Comparison of ENCODE assay signal across 8 cellular contexts in the genomic region with DNA sequence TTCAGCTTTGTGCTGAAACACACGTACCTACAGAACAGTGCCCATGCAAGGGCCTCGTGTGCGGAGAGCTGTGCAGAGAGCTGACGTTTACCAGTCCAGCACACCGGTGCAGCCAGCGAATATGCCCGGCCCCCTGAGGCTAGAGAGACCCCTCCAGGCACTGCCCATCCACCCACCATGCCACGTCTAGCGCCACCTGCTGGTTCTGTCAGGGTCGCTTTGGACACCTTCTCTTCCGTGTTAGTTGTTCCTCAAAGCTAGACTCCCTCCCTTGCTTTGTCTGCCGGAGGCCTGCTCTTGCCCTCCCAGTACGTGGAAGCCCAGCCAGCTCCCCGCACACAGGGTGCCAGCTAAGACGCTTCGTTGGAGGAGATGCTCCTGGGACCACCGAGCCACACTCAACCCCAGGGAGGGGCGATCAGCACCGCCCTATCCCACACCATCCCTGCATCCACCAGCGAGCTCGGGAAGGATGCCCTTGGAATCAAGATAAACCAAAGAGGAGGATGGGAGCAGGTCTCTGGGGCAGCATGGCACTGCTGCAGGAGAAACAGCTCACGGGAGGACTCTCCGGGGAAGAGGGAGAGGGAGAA. TPM values are rescaled to one million over a fixed set of nuclear protein-coding genes. Genes with fewer than 3 reads are reported as not detected.
DNase-seq lines count a peak whose midpoint lies in the region; ATAC-seq and TF ChIP-seq lines count a peak whose summit lies in the region.

No MANE protein-coding gene starts in this region.

- POLR2A ChIA-PET in SK-N-SH (lab: Yijun Ruan, JAX), result no interaction called here

- H3K4me1 Mint-ChIP-seq in brain, result no peaks in the 10 kb centered on the region

- H3K4me3 ChIP-seq in SK-N-SH (ENCODE audit: low read depth in 2 of 2, low read length in 1 of 2) (peak overlapping the region in 1 of 2 experiments; percentile 37; a peak in 1 of 4 replicates), lung (no peak overlapping the region), transverse colon (no peak overlapping the region)

- H3K36me3 ChIP-seq in SK-N-SH (replicated peaks in 1 of 2; ENCODE audit: control insufficient read depth in 1 of 2, insufficient read depth in 2 of 2, low read length in 1 of 2) (peaks cover 32 to 47% of the 10 kb centered on the region in 2 experiments), lung (ENCODE audit: control insufficient read depth in 2 of 2, insufficient read depth in 2 of 2, low read length in 2 of 2) (peaks cover 16 to 45% of the 10 kb centered on the region in 2 donors), transverse colon (peaks cover 0 to 87% (median 36%) of the 10 kb centered on the region in 4 donors)

- no peaks in the 10 kb centered on the region for H3K9me2 ChIP-seq in SK-N-SH

- H3K9me3 Mint-ChIP-seq in brain, result no peaks in the 10 kb centered on the region

- no peak overlapping the region for H3K4me3 Mint-ChIP-seq in brain

- in situ Hi-C loops in transverse colon (cut with MboI; ENCODE audit: low pct_ligation_motif_present in 1 of 4, low pct_unique_long_range_greater_than_20kb in 1 of 4, low sequenced_read_pairs in 3 of 4), result no loop called here

- no peak overlapping the region; a peak in 1 of 4 replicates for H3K27ac ChIP-seq in SK-N-SH (ENCODE audit: low read depth in 2 of 2, low read length in 1 of 2)
- no peak overlapping the region for H3K27ac ChIP-seq in lung (ENCODE audit: low read depth in 1 of 2, low read length in 1 of 2)
- H3K27ac ChIP-seq in transverse colon, result no peak overlapping the region

- TF ChIP-seq EP300 in SK-N-SH (IDR thresholded peaks at IDR 0.05; ENCODE audit: borderline replicate concordance in 1 of 2, low read depth in 1 of 2, low read length in 1 of 2) (no peak), transverse colon (IDR thresholded peaks at IDR 0.05; ENCODE audit: low read depth) (no peak)

- H3K4me1 ChIP-seq in SK-N-SH (ENCODE audit: control insufficient read depth in 1 of 2, insufficient read depth in 2 of 2, low read depth in 1 of 2, low read length in 1 of 2) (no peaks in the 10 kb centered on the region), lung (ENCODE audit: control insufficient read depth in 2 of 2, insufficient read depth in 2 of 2, low read length in 2 of 2) (no peaks in the 10 kb centered on the region), transverse colon (no peaks in the 10 kb centered on the region)

- H3K79me2 ChIP-seq in SK-N-SH (ENCODE audit: insufficient read depth), result no peaks in the 10 kb centered on the region

- TF ChIP-seq CTCF in SK-N-SH (IDR thresholded peaks at IDR 0.05) (peak; percentile 71), brain (conservative IDR thresholded peaks at IDR 0.05) (peak; percentile 35 to 68), lung (IDR thresholded peaks at IDR 0.05; ENCODE audit: control extremely low read depth, extremely low read depth) (peak; percentile 2), transverse colon (IDR thresholded peaks at IDR 0.05) (peak; percentile 37 to 53 (median 51))

- TF ChIP-seq POLR2A in transverse colon (IDR thresholded peaks at IDR 0.05), result no peak

- intact Hi-C loops in transverse colon (cut with DNase I; ENCODE audit: low total_unique reads), result no loop called here

- H2AFZ ChIP-seq in SK-N-SH (ENCODE audit: low read depth), result no peak overlapping the region

- no peaks in the 10 kb centered on the region for H3K27me3 Mint-ChIP-seq in brain

- CTCF ChIA-PET in SK-N-SH (lab: Yijun Ruan, JAX), result interaction anchor here (0.6 to 2.8 kb wide), 35 partner anchors 8 to 541 kb away, joined by 3 to 23 read pairs (median 4); no protein-coding TSS in a partner anchor

- no peaks in the 10 kb centered on the region for H3K9me3 ChIP-seq in SK-N-SH
- H3K9me3 ChIP-seq in lung (ENCODE audit: control insufficient read depth in 2 of 2, insufficient read depth in 1 of 2, low read length in 1 of 2), result no peaks in the 10 kb centered on the region
- H3K9me3 ChIP-seq in transverse colon, result no peaks in the 10 kb centered on the region

- 84% methylated on average over 21 of the region's 23 CpGs for WGBS in SK-N-SH (ENCODE audit: low lambda C conversion rate)
- WGBS in lung, 2 donors, result 73 to 81% methylated on average over 23 of the region's 23 CpGs
- WGBS in transverse colon (ENCODE audit: low coverage in 1 of 2), 2 donors, result 77 to 83% methylated on average over 11 to 23 of the region's 23 CpGs

- peak; percentile 46 for TF ChIP-seq RAD21 in SK-N-SH (IDR thresholded peaks at IDR 0.05; ENCODE audit: low read length)

- no peaks in the 10 kb centered on the region for H3K27me3 ChIP-seq in SK-N-SH (ENCODE audit: insufficient read depth)
- H3K27me3 ChIP-seq in lung (ENCODE audit: control insufficient read depth, insufficient read depth), result no peaks in the 10 kb centered on the region
- no peaks in the 10 kb centered on the region for H3K27me3 ChIP-seq in transverse colon

- DNase-seq in NCI-H2227 (lab: John Stamatoyannopoulos, UW; ENCODE audit: unreplicated experiment) (peak; percentile 43), NCI-H2227 treated with DMSO at 0.1 percent for 48 hours (lab: John Stamatoyannopoulos, UW) (no peak), SK-N-SH (peak; percentile 72), lung (ENCODE audit: low spot score) (peak; percentile 31), transverse colon (peak; percentile 34), COLO829 (ENCODE audit: low spot score) (no peak)

- H3F3A ChIP-seq in SK-N-SH (replicated peaks; ENCODE audit: insufficient read depth), result peaks cover 5% of the 10 kb centered on the region

- no peak overlapping the region for H3K4me2 ChIP-seq in SK-N-SH

- H3K9ac ChIP-seq in SK-N-SH, result no peak overlapping the region

- peaks cover 5% of the 10 kb centered on the region for H3K36me3 Mint-ChIP-seq in brain

- no peak overlapping the region for H3K27ac Mint-ChIP-seq in brain

- H4K20me1 ChIP-seq in SK-N-SH (ENCODE audit: insufficient read depth), result peaks cover 8% of the 10 kb centered on the region; the same call in 1 of the 2 replicates

- ATAC-seq in lung (ENCODE audit: insufficient read depth, low FRiP score) (no peak), GM19467 (IDR thresholded peaks at IDR 0.05; ENCODE audit: unreplicated experiment) (no peak)

TF ChIP-seq in SK-N-SH, 30 proteins besides CTCF, POLR2A, EP300 and RAD21:
- TF ChIP-seq, protein P1, sequence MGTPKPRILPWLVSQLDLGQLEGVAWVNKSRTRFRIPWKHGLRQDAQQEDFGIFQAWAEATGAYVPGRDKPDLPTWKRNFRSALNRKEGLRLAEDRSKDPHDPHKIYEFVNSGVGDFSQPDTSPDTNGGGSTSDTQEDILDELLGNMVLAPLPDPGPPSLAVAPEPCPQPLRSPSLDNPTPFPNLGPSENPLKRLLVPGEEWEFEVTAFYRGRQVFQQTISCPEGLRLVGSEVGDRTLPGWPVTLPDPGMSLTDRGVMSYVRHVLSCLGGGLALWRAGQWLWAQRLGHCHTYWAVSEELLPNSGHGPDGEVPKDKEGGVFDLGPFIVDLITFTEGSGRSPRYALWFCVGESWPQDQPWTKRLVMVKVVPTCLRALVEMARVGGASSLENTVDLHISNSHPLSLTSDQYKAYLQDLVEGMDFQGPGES (IDR thresholded peaks at IDR 0.05; ENCODE audit: low read depth, low read length), result no peak
- peak; percentile 49 for TF ChIP-seq SMC3 (IDR thresholded peaks at IDR 0.05; ENCODE audit: low read depth, low read length)

RNA-seq across cellular contexts. Expression of a gene that starts 43.4 kb away (rescaled TPM):
- polyA plus RNA-seq in SK-N-SH (2012; rRNA removed), result 22.5 and 31.2 TPM in 2 replicates
- polyA plus RNA-seq in SK-N-SH (2012; cell fraction: cytosol; rRNA removed), result 20.9 and 27.0 TPM in 2 replicates
- 42.4 and 46.7 TPM in 2 replicates for polyA plus RNA-seq in SK-N-SH (2012; cell fraction: nucleus; rRNA removed)
- 41.2 TPM for polyA plus RNA-seq in brain (ENCODE audit: insufficient read depth, low read depth, low replicate concordance)
- total RNA-seq in lung, result 10 to 100 TPM; 19.4 to 51.7 TPM
- 10 to 100 TPM; 17.0 to 17.4 TPM for polyA plus RNA-seq in lung
- total RNA-seq in transverse colon, result 100 to 1,000 TPM in 3 of 4 donors, 10 to 100 TPM in 1; 98.9 to 263 (median 177) TPM

RNA-seq across cellular contexts. Expression of a gene that starts 47.0 kb away (rescaled TPM):
- polyA plus RNA-seq in SK-N-SH (2012; rRNA removed), result 2.0 and 3.5 TPM in 2 replicates
- polyA plus RNA-seq in SK-N-SH (2012; cell fraction: cytosol; rRNA removed), result 2.3 and 2.9 TPM in 2 replicates
- 8.4 and 10.2 TPM in 2 replicates for polyA plus RNA-seq in SK-N-SH (2012; cell fraction: nucleus; rRNA removed)
- polyA plus RNA-seq in brain (ENCODE audit: insufficient read depth, low read depth, low replicate concordance), result 12.9 TPM
- 1 to 10 TPM; 1.8 to 6.7 TPM for total RNA-seq in lung
- polyA plus RNA-seq in lung, result 1 to 10 TPM in 1 of 2 donors, under 1 TPM in 1; 0.55 to 1.8 TPM
- 1 to 10 TPM in 3 of 4 donors, under 1 TPM in 1; 1.00 to 7.5 (median 4.2) TPM for total RNA-seq in transverse colon

Comparison
In these comparisons a context has a peak if more than half of its experiments do, and no peak if none do; other contexts are left out.
1. DNase-seq: peak in NCI-H2227 (single experiment), SK-N-SH (single experiment), lung (single experiment) and transverse colon (single experiment); none in NCI-H2227 treated with DMSO at 0.1 percent for 48 hours (single experiment) and COLO829 (single experiment).
2. CTCF ChIP-seq: peak in every context shown above with its lines; median percentile 71 in SK-N-SH; 52 in brain; 51 in transverse colon; 2 in lung.